Comparison of ENCODE assay signal across 1 cellular context in the genomic region with DNA sequence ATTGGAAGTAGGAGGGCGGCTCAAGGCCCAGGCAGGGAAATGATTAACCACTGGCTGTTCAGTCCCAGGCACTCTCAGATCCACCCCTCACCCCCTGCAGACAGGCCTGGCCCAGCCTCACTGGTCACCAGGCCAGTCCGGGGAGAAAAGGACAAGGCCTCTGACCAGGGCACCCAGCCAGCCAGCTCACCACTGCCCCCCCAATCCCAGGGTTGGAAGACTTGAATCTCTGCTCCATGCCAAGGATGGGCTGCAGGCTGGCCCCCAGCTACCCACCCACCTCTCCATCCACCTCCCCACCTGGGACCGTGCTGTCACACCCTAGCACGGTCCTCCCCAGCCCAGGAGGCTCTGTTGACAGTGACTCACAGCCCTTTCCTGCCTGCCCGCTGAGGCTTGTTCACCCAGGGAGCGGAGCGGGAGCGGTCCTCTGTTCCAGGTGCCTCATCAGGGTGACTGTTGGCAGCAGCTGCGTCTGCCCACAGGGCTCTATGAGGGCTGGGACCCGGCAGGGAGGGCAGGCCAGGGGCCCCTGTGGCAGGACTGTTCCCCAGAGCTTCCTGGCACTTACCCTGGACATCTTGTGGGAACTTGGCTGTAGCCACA.
A peak's percentile ranks its signal among the peaks of the same experiment; 100 is the strongest.
TF ChIP-seq lines count a peak whose summit lies in the region.

No MANE protein-coding gene starts in this region.

TF ChIP-seq in liver, 16 proteins besides CTCF, POLR2A, EP300 and RAD21 (continued from another document):
- TF ChIP-seq, protein P1, sequence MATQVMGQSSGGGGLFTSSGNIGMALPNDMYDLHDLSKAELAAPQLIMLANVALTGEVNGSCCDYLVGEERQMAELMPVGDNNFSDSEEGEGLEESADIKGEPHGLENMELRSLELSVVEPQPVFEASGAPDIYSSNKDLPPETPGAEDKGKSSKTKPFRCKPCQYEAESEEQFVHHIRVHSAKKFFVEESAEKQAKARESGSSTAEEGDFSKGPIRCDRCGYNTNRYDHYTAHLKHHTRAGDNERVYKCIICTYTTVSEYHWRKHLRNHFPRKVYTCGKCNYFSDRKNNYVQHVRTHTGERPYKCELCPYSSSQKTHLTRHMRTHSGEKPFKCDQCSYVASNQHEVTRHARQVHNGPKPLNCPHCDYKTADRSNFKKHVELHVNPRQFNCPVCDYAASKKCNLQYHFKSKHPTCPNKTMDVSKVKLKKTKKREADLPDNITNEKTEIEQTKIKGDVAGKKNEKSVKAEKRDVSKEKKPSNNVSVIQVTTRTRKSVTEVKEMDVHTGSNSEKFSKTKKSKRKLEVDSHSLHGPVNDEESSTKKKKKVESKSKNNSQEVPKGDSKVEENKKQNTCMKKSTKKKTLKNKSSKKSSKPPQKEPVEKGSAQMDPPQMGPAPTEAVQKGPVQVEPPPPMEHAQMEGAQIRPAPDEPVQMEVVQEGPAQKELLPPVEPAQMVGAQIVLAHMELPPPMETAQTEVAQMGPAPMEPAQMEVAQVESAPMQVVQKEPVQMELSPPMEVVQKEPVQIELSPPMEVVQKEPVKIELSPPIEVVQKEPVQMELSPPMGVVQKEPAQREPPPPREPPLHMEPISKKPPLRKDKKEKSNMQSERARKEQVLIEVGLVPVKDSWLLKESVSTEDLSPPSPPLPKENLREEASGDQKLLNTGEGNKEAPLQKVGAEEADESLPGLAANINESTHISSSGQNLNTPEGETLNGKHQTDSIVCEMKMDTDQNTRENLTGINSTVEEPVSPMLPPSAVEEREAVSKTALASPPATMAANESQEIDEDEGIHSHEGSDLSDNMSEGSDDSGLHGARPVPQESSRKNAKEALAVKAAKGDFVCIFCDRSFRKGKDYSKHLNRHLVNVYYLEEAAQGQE (IDR thresholded peaks at IDR 0.05), result peak; percentile 47
- TF ChIP-seq HNF4A (conservative IDR thresholded peaks at IDR 0.05) (peak; percentile 64 to 80), YY1 (IDR thresholded peaks at IDR 0.05) (peak; percentile 55)
